ENCODE assay signal across 8 cellular contexts in the genomic region with DNA sequence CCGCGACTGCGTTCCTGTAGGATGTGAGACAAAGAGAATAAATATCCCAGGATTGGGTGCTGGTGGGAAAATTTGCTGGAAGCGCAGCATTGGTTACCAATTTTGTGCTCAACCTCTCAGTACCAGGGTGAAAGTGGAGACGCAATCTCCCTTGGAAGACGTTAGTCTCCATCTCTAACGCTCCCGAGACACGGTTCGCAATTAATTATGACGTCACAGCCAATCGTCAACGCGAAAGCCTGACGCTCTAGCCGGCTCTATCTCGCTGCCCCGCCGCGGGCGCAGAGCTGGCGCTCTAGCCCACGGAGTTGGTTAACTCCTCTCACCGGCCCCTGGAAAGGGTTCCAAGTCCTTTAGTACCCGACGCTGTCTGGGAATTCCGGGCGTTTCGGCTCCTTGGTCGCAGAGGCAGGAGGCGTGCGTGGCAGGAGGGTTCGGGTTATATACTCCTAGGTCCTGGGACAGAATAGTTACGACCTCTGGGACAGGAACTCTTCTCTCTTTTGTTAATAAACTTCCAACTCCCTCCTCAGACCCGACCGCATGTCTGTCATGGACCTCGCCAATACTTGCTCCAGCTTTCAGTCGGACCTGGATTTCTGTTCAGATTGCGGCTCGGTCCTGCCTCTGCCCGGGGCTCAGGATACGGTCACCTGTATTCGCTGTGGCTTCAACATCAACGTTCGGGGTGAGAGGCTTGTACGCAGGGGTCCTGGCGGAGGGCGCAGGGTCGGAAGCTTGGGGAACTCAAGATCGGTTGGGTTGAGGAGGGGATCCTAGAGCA. TPM values are rescaled to one million over a fixed set of nuclear protein-coding genes. Genes with fewer than 3 reads are reported as not detected.
DNase-seq lines count a peak whose midpoint lies in the region; ATAC-seq and TF ChIP-seq lines count a peak whose summit lies in the region.

A gene with protein sequence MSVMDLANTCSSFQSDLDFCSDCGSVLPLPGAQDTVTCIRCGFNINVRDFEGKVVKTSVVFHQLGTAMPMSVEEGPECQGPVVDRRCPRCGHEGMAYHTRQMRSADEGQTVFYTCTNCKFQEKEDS (plus strand): TSS at position 284 of the 784 bp plus-strand sequence. CDS start 260 bp downstream, at position 544.

- peak within 1 kb of the TSS; percentile 23 for H2BK120ac ChIP-seq in trophoblast cell (ENCODE audit: insufficient read depth, low read length, poor library complexity)

- ATAC-seq in HG02763 (IDR thresholded peaks at IDR 0.05; ENCODE audit: unreplicated experiment): peak; percentile 93
- ATAC-seq in T-cell (replicated peaks in 1 of 4): peak; percentile 92 to 96 (median 94)

- TF ChIP-seq POLR2A in transverse colon (IDR thresholded peaks at IDR 0.05): peak; percentile 97

- in situ Hi-C loops in transverse colon (cut with MboI; ENCODE audit: low pct_ligation_motif_present in 1 of 4, low pct_unique_long_range_greater_than_20kb in 1 of 4, low sequenced_read_pairs in 3 of 4): no loop called here

- H3K4me1 ChIP-seq in cardiac muscle cell (ENCODE audit: low read depth) (no peaks in the 10 kb centered on the region), trophoblast cell (ENCODE audit: control insufficient read depth in 1 of 2, insufficient read depth in 2 of 2, low read length in 2 of 2) (peaks cover 4 to 8% of the 10 kb centered on the region in 2 experiments), transverse colon (peaks cover 12 to 47% (median 20%) of the 10 kb centered on the region in 4 donors)

- H3K27ac ChIP-seq in adipose tissue (ENCODE audit: low read depth, low read length) (peak within 1 kb of the TSS; percentile 77), cardiac muscle cell (peak within 1 kb of the TSS; percentile 93), trophoblast cell (ENCODE audit: low read depth, low read length) (peak within 1 kb of the TSS; percentile 39), transverse colon (peak within 1 kb of the TSS; percentile 91 to 95 (median 94))

- no peaks in the 10 kb centered on the region for H3K27me3 ChIP-seq in cardiac muscle cell
- no peaks in the 10 kb centered on the region for H3K27me3 ChIP-seq in trophoblast cell (ENCODE audit: insufficient read depth, low read length)
- H3K27me3 ChIP-seq in transverse colon: no peaks in the 10 kb centered on the region

- no peak within 1 kb of the TSS for H2AK5ac ChIP-seq in trophoblast cell (ENCODE audit: low read length)

- H3K79me1 ChIP-seq in trophoblast cell (ENCODE audit: low read length): peaks cover 4% of the 10 kb centered on the region

- peak within 1 kb of the TSS; percentile 85 for H3K4me2 ChIP-seq in trophoblast cell (ENCODE audit: low read length)

- H3K23ac ChIP-seq in trophoblast cell (ENCODE audit: low read length): no peak within 1 kb of the TSS

- peaks cover 3% of the 10 kb centered on the region for H3K79me2 ChIP-seq in trophoblast cell (ENCODE audit: control insufficient read depth, insufficient read depth, low read length, poor library complexity)

- H4K12ac ChIP-seq in trophoblast cell (ENCODE audit: low read depth, low read length): peak within 1 kb of the TSS; percentile 72

- intact Hi-C loops in transverse colon (cut with DNase I; ENCODE audit: low total_unique reads): no loop called here

- H3K4me3 Mint-ChIP-seq in T-cell: peak within 1 kb of the TSS; percentile 94 to 99 (median 99)

- POLR2A ChIA-PET in T-cell (lab: Charles Lee): interaction anchor here in 1 of 2 donors (0.7 kb wide), 2 partner anchors 149 to 168 kb away, joined by 3 to 4 read pairs; no protein-coding TSS in a partner anchor

- H3K27ac Mint-ChIP-seq in T-cell: peak within 1 kb of the TSS; percentile 98 to 99

- H4K8ac ChIP-seq in trophoblast cell (ENCODE audit: low read depth, low read length): peak within 1 kb of the TSS; percentile 81

- H3K9ac ChIP-seq in trophoblast cell (ENCODE audit: low read length): peak within 1 kb of the TSS; percentile 79

- H3K27me3 Mint-ChIP-seq in T-cell: no peaks in the 10 kb centered on the region

- H3K36me3 ChIP-seq in cardiac muscle cell (peaks cover under 1% of the 10 kb centered on the region), trophoblast cell (ENCODE audit: control insufficient read depth in 1 of 2, insufficient read depth in 2 of 2, low read length in 2 of 2) (no peaks in the 10 kb centered on the region), transverse colon (peaks cover 0 to 11% (median 0%) of the 10 kb centered on the region in 4 donors)

- H3K36me3 Mint-ChIP-seq in T-cell: peaks cover 39% of the 10 kb centered on the region

- H3K4me3 ChIP-seq in GM12864 (ENCODE audit: low read depth, low read length) (peak within 1 kb of the TSS; percentile 95), cardiac muscle cell (peak within 1 kb of the TSS; percentile 86), trophoblast cell (ENCODE audit: low read depth, low read length) (peak within 1 kb of the TSS; percentile 80), transverse colon (peak within 1 kb of the TSS; percentile 56 to 87 (median 76))

- peaks cover 38 to 49% (median 45%) of the 10 kb centered on the region in 3 donors for H3K4me1 Mint-ChIP-seq in T-cell

- H3K9me3 Mint-ChIP-seq in T-cell: no peaks in the 10 kb centered on the region

- peak within 1 kb of the TSS; percentile 50 for H3K4ac ChIP-seq in trophoblast cell (ENCODE audit: low read depth, low read length)

- TF ChIP-seq CTCF in GM12864 (IDR thresholded peaks at IDR 0.05; ENCODE audit: low read depth, low read length, missing control alignments) (no peak), cardiac muscle cell (IDR thresholded peaks at IDR 0.05; ENCODE audit: low read depth, low read length) (no peak), transverse colon (IDR thresholded peaks at IDR 0.05) (peak in 2 of 5 experiments; percentile 19 to 20)

- H2AFZ ChIP-seq in trophoblast cell (ENCODE audit: insufficient read depth, low read length, poor library complexity): peak within 1 kb of the TSS; percentile 65

- H2BK12ac ChIP-seq in trophoblast cell (ENCODE audit: low read length): no peak within 1 kb of the TSS

- no peak for TF ChIP-seq EP300 in transverse colon (IDR thresholded peaks at IDR 0.05; ENCODE audit: low read depth)

- H3K9me3 ChIP-seq in cardiac muscle cell (ENCODE audit: low read depth) (no peaks in the 10 kb centered on the region), trophoblast cell (ENCODE audit: insufficient read depth, low read depth, low read length) (no peaks in the 10 kb centered on the region), transverse colon (no peaks in the 10 kb centered on the region)

- CTCF ChIA-PET in T-cell (lab: Charles Lee): interaction anchor here in 1 of 2 donors (0.7 to 1.0 kb wide), 2 partner anchors 42 to 411 kb away, joined by 3 read pairs; no protein-coding TSS in a partner anchor

- DNase-seq in GM12864 (ENCODE audit: low read depth): peak; percentile 83
- DNase-seq in NCI-H1436 treated with DMSO at 0.1 percent for 48 hours (lab: John Stamatoyannopoulos, UW): peak; percentile 79
- peak; percentile 65 to 91 (median 84) for DNase-seq in T-cell
- DNase-seq in cardiac muscle cell (ENCODE audit: low read depth in 1 of 2, low spot score in 1 of 2): peak; percentile 98 to 99
- peak; percentile 97 to 99 for DNase-seq in trophoblast cell
- DNase-seq in transverse colon: peak; percentile 95

- H4K91ac ChIP-seq in trophoblast cell (ENCODE audit: low read depth, low read length): peak within 1 kb of the TSS; percentile 58

- H2BK5ac ChIP-seq in trophoblast cell (ENCODE audit: low read depth, low read length, poor library complexity): peak within 1 kb of the TSS; percentile 5

- peak within 1 kb of the TSS; percentile 58 for H3K14ac ChIP-seq in trophoblast cell (ENCODE audit: low read length)

- H3K18ac ChIP-seq in trophoblast cell (ENCODE audit: low read length): peak within 1 kb of the TSS; percentile 40

- 0 to 1% (median 0%) methylated on average over 50 of the region's 50 CpGs for WGBS in adipose tissue, 3 donors
- no CpG with 5 or more reads among the region's 50 CpGs for WGBS in trophoblast cell (ENCODE audit: extremely low coverage, insufficient coverage, insufficient read length)
- 0% methylated on average over 13 to 49 of the region's 50 CpGs for WGBS in transverse colon (ENCODE audit: low coverage in 1 of 2), 2 donors

RNA-seq across cellular contexts. Expression of the gene that starts here (rescaled TPM):
- 10 to 100 TPM; 28.7 to 43.5 (median 36.5) TPM for total RNA-seq in T-cell
- 10 to 100 TPM; 33.2 to 39.4 (median 33.5) TPM for polyA plus RNA-seq in adipose tissue
- 22.0 and 22.4 TPM in 2 replicates for total RNA-seq in cardiac muscle cell
- polyA plus RNA-seq in cardiac muscle cell: 26.8 and 55.1 TPM in 2 replicates
- 29.1 and 29.2 TPM in 2 replicates for polyA plus RNA-seq in trophoblast cell (2013)
- total RNA-seq in transverse colon: 10 to 100 TPM in 3 of 4 donors, not detected in 1; 12.3 to 36.2 (median 21.6) TPM

Comparison
In these comparisons a context has a peak if more than half of its experiments do, and no peak if none do; other contexts are left out.
1. Peak in every context shown above with its lines: DNase-seq, ATAC-seq, H3K4me3 ChIP-seq and H3K27ac ChIP-seq.
2. H3K27ac ChIP-seq: peak in every context shown above with its lines; median percentile 94 in transverse colon; 93 in cardiac muscle cell; 77 in adipose tissue; 39 in trophoblast cell.